In genomic region chr1:226697608-226698544, GRCh38 we compare ENCODE assay signal across 8 cellular contexts. TPM values are rescaled to one million over a fixed set of nuclear protein-coding genes. Genes with fewer than 3 reads are reported as not detected.
A peak's percentile ranks its signal among the peaks of the same experiment; 100 is the strongest.
DNase-seq lines count a peak whose midpoint lies in the region; ATAC-seq lines count a peak whose summit lies in the region.

No MANE protein-coding gene starts in this region.

- H3K27me3 ChIP-seq in skeletal muscle tissue (ENCODE audit: control insufficient read depth in 3 of 3, insufficient read depth in 3 of 3, low read length in 3 of 3) (no peaks in the 10 kb centered on the region), HAP-1 (ENCODE audit: low read depth) (no peaks in the 10 kb centered on the region)

- H3K36me3 ChIP-seq in skeletal muscle tissue (ENCODE audit: control insufficient read depth in 3 of 3, insufficient read depth in 3 of 3, low read length in 3 of 3) (peaks cover 0 to 2% (median 0%) of the 10 kb centered on the region in 3 donors), HAP-1 (replicated peaks) (no peaks in the 10 kb centered on the region; the same call in 1 of the 2 replicates)

- no peaks in the 10 kb centered on the region for H3K9me3 Mint-ChIP-seq in activated naive CD8-positive, alpha-beta T cell (ENCODE audit: low read depth)

- H3K9ac ChIP-seq in skeletal muscle tissue (ENCODE audit: low read depth in 1 of 3, low read length in 3 of 3) = peak overlapping the region in 1 of 3 donors; percentile 23

- H3K4me1 ChIP-seq in skeletal muscle tissue (ENCODE audit: control insufficient read depth in 3 of 3, insufficient read depth in 3 of 3, low read length in 3 of 3) = peaks cover 54 to 63% (median 58%) of the 10 kb centered on the region in 3 donors
- no peaks in the 10 kb centered on the region for H3K4me1 ChIP-seq in HAP-1

- H3K9me3 ChIP-seq in skeletal muscle tissue (ENCODE audit: control insufficient read depth in 3 of 3, low read length in 3 of 3) (no peaks in the 10 kb centered on the region), HAP-1 (no peaks in the 10 kb centered on the region)

- H3K27ac Mint-ChIP-seq in activated naive CD8-positive, alpha-beta T cell = peak overlapping the region; percentile 99

- in situ Hi-C loops in HAP-1 (cut with MboI; ENCODE audit: low sequenced_read_pairs) = no loop called here

- H3K4me3 ChIP-seq in skeletal muscle tissue (ENCODE audit: low read length in 3 of 3) (no peak overlapping the region), HAP-1 (no peak overlapping the region)

- H3K4me3 Mint-ChIP-seq in activated naive CD8-positive, alpha-beta T cell = peak overlapping the region; percentile 80

- peaks cover 13% of the 10 kb centered on the region for H3K36me3 Mint-ChIP-seq in activated naive CD8-positive, alpha-beta T cell

- H3K27ac ChIP-seq in skeletal muscle tissue (ENCODE audit: low read depth, low read length) = peak overlapping the region; percentile 3

- no peaks in the 10 kb centered on the region for H3K27me3 Mint-ChIP-seq in activated naive CD8-positive, alpha-beta T cell

- ATAC-seq in GM18909 (IDR thresholded peaks at IDR 0.05; ENCODE audit: poor library complexity, unreplicated experiment) (peak; percentile 16), HG02884 (IDR thresholded peaks at IDR 0.05; ENCODE audit: unreplicated experiment) (peak; percentile 12), GM21723 (IDR thresholded peaks at IDR 0.05; ENCODE audit: unreplicated experiment) (no peak)

- peaks cover 92% of the 10 kb centered on the region for H3K4me1 Mint-ChIP-seq in activated naive CD8-positive, alpha-beta T cell (ENCODE audit: low read depth)

- DNase-seq in midbrain (lab: John Stamatoyannopoulos, UW) (no peak), HAP-1 (ENCODE audit: low spot score in 2 of 2) (no peak), NCI-H146 treated with DMSO at 0.1 percent for 48 hours (lab: John Stamatoyannopoulos, UW; ENCODE audit: unreplicated experiment) (no peak)

RNA-seq across cellular contexts. Expression of gene ITPKB, which starts 41.2 kb away (rescaled TPM):
- 18.8 TPM for total RNA-seq in skeletal muscle tissue
